In genomic region chr6:129335792-129336191, GRCh38 we compare ENCODE assay signal across 7 cellular contexts.
"Had no signal": no experiment of that assay in that cellular context is flagged by ENCODE, and none has a peak within 500 bp of the region (broad histone marks: within the 10 kb centered on the region; RNA-seq: fewer than 3 reads in every experiment).

No MANE protein-coding gene starts in this region.

- H3K4me3 ChIP-seq: GM23248, K562 had no signal

- ATAC-seq: K562 had no signal

- H3K27ac ChIP-seq: GM23248 had no signal

- DNase-seq: GM23248, GOT3, H7, HCEC 1CT, IMR-90, KG1 had no signal
